In the genomic region with DNA sequence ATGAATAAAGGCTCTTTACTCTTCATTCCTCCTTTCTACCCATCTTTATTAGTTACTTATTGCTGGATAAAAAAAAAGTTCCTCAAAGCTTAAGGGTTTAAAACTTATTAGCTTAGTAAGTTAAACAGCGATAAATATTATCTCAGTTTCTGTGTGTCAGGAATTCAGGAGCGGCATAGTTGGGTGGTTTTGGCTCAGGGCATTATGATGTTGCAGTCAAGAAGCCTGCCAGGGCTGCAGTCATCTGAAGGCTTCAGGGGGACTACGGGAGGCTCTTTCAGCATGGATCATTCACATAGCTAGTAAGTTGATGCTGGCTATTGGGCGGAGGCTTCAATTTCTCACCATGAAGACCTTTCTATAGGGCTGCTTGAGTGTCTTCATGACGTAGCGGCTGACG, we compare ENCODE assay signal across 22 cellular contexts. TPM values are rescaled to one million over a fixed set of nuclear protein-coding genes. Genes with fewer than 3 reads are reported as not detected.
DNase-seq lines count a peak whose midpoint lies in the region; ATAC-seq, FAIRE-seq and TF ChIP-seq lines count a peak whose summit lies in the region.
"Had no signal": no experiment of that assay in that cellular context is flagged by ENCODE, and none has a peak within 500 bp of the region (broad histone marks: within the 10 kb centered on the region; RNA-seq: fewer than 3 reads in every experiment).

No MANE protein-coding gene starts in this region.

- H3K27ac Mint-ChIP-seq in Calu3 (ENCODE audit: unreplicated experiment) = peak overlapping the region; percentile 91

- H3K4me3 Mint-ChIP-seq in Calu3 (ENCODE audit: low read depth, unreplicated experiment) = peak overlapping the region; percentile 96

- peak overlapping the region; percentile 99 for H3K4me2 ChIP-seq in keratinocyte (ENCODE audit: control insufficient read depth, extremely low read depth, insufficient read depth, low read depth, low read length)

- H3K4me3 ChIP-seq in keratinocyte (ENCODE audit: control insufficient read depth in 2 of 3, extremely low read depth in 1 of 3, insufficient read depth in 2 of 3, low read depth in 1 of 3, low read length in 3 of 3) = no peak overlapping the region
- H3K4me3 ChIP-seq in stomach = peak overlapping the region in 3 of 4 donors; percentile 70 to 95 (median 95)
- H3K4me3 ChIP-seq: gastrocnemius medialis, GM12878, ovary had no signal

- H3K27ac ChIP-seq in VCaP = peak overlapping the region; percentile 90; the same call in 1 of the 2 replicates
- no peak overlapping the region for H3K27ac ChIP-seq in keratinocyte (ENCODE audit: control insufficient read depth, insufficient read depth, low read length)
- peak overlapping the region; percentile 7 to 97 (median 93) for H3K27ac ChIP-seq in stomach
- H3K27ac ChIP-seq: ovary had no signal

- dilution Hi-C loops in keratinocyte (cut with MboI; ENCODE audit: extremely low pct_ligation_motif_present, low sequenced_read_pairs) = loop anchor here (25.0 kb wide), 1 partner anchor 187 kb away; no protein-coding TSS in a partner anchor

- no peak for TF ChIP-seq EP300 in stomach (IDR thresholded peaks at IDR 0.05)

- peaks cover 2 to 10% of the 10 kb centered on the region in 2 experiments for H3K36me3 ChIP-seq in keratinocyte (ENCODE audit: control insufficient read depth in 2 of 2, extremely low read depth in 1 of 2, insufficient read depth in 2 of 2, low read length in 2 of 2)
- no peaks in the 10 kb centered on the region for H3K36me3 ChIP-seq in stomach
- H3K36me3 ChIP-seq: ovary had no signal

- H3K9me3 Mint-ChIP-seq in Calu3 (ENCODE audit: low read depth, unreplicated experiment) = no peaks in the 10 kb centered on the region
- H3K9me3 Mint-ChIP-seq: activated T-cell treated with anti-CD3 and anti-CD28 coated beads, Interleukin-2, amount 50 U/mL, for 4 hours; naive B cell had no signal

- peaks cover 29% of the 10 kb centered on the region for H3K4me1 Mint-ChIP-seq in Calu3 (ENCODE audit: low read depth, unreplicated experiment)

- H3K4me1 ChIP-seq in keratinocyte (ENCODE audit: control insufficient read depth, extremely low read depth, insufficient read depth, low read length) (peaks cover 35% of the 10 kb centered on the region), stomach (peaks cover 2 to 45% (median 35%) of the 10 kb centered on the region in 4 donors)

- H3K27me3 ChIP-seq in keratinocyte (ENCODE audit: control insufficient read depth, extremely low read depth, insufficient read depth, low read length) (no peaks in the 10 kb centered on the region), stomach (no peaks in the 10 kb centered on the region)
- H3K27me3 ChIP-seq: gastrocnemius medialis, ovary had no signal

- H3K27me3 Mint-ChIP-seq in Calu3 (ENCODE audit: unreplicated experiment) = no peaks in the 10 kb centered on the region

- TF ChIP-seq POLR2A in stomach (IDR thresholded peaks at IDR 0.05) = no peak

- TF ChIP-seq CTCF in Calu3 (IDR thresholded peaks at IDR 0.05; ENCODE audit: unreplicated experiment) = no peak
- no peak for TF ChIP-seq CTCF in VCaP (conservative IDR thresholded peaks at IDR 0.05)
- TF ChIP-seq CTCF in keratinocyte (optimal IDR thresholded peaks at IDR 0.05 in 1 of 3, IDR thresholded peaks at IDR 0.05 in 1 of 3, conservative IDR thresholded peaks at IDR 0.05 in 1 of 3; ENCODE audit: extremely low read depth in 1 of 3, insufficient read depth in 2 of 3, low read length in 3 of 3) = no peak
- TF ChIP-seq CTCF in stomach (IDR thresholded peaks at IDR 0.05) = no peak

- no peaks in the 10 kb centered on the region for H4K20me1 ChIP-seq in keratinocyte (ENCODE audit: control insufficient read depth, extremely low read depth, insufficient read depth, low read length)

- ATAC-seq in HG03432 (IDR thresholded peaks at IDR 0.05; ENCODE audit: unreplicated experiment) (no peak), GM18907 (IDR thresholded peaks at IDR 0.05; ENCODE audit: unreplicated experiment) (no peak)
- ATAC-seq: activated T-cell treated with anti-CD3 and anti-CD28 coated beads, Interleukin-2, amount 50 U/mL, for 4 hours; esophagus mucosa; gastrocnemius medialis; GM12878 had no signal

- peaks cover 40% of the 10 kb centered on the region for H3K36me3 Mint-ChIP-seq in Calu3 (ENCODE audit: insufficient read depth, unreplicated experiment)
- H3K36me3 Mint-ChIP-seq: naive B cell had no signal

- DNase-seq in Calu3 (no peak), keratinocyte (ENCODE audit: low read depth, low spot score) (no peak), stomach (peak; percentile 65)
- no peak for DNase-seq in activated effector memory CD4-positive, alpha-beta T cell treated with Interleukin-2 at 50 U/mL for 16 hours
- DNase-seq: activated CD4-positive, CD25-positive, alpha-beta regulatory T cell treated with anti-CD3 and anti-CD28 coated beads, Interleukin-2, amount 50 U/mL, for 72 hours; activated T-cell treated with anti-CD3 and anti-CD28 coated beads, Interleukin-2, amount 50 U/mL, for 4 hours; DMS79 treated with DMSO at 0.1 percent for 48 hours; effector CD8-positive, alpha-beta T cell; gastrocnemius medialis; naive B cell; NCI-H1092; NCI-H2029; NCI-H2227 treated with DMSO at 0.1 percent for 48 hours; NCI-H774; ovary; SHP77 treated with DMSO at 0.1 percent for 48 hours; stimulated activated CD8-positive, alpha-beta memory T cell treated with anti-CD3 and anti-CD28 coated beads, Interleukin-4, amount 100 ng/mL, for 48 hours had no signal

- H2AFZ ChIP-seq in keratinocyte (ENCODE audit: control insufficient read depth, low read length) = no peak overlapping the region

- no peak overlapping the region for H3K9ac ChIP-seq in keratinocyte (ENCODE audit: control insufficient read depth, extremely low read depth, insufficient read depth, low read length)

- WGBS in stomach, 5 donors = 46 to 82% (median 66%) methylated on average over 7 of the region's 7 CpGs

- intact Hi-C loops in Calu3 (cut with micrococcal nuclease; ENCODE audit: unreplicated experiment) (no loop called here), stomach (cut with DNase I; ENCODE audit: low total_unique reads) (loop anchor here (10.0 kb wide), 1 partner anchor 64 kb away; no protein-coding TSS in a partner anchor)

- H3K9me3 ChIP-seq in keratinocyte (ENCODE audit: control insufficient read depth, low read depth, low read length) = no peaks in the 10 kb centered on the region
- H3K9me3 ChIP-seq in stomach = no peaks in the 10 kb centered on the region
- H3K9me3 ChIP-seq: gastrocnemius medialis, ovary had no signal

- no TSS peak for BruUV-seq in Calu3 (replicated peaks; lab: Mats Ljungman, UMichigan)

- H3K9me1 ChIP-seq in keratinocyte (ENCODE audit: control insufficient read depth, extremely low read depth, insufficient read depth, low read length) = no peaks in the 10 kb centered on the region

- CTCF ChIA-PET in Calu3 (lab: Charles Lee) = no interaction called here

- no peak for FAIRE-seq in keratinocyte (lab: Jason Lieb, UNC)
- FAIRE-seq: GM12878 had no signal

- H3K79me2 ChIP-seq in keratinocyte (ENCODE audit: control insufficient read depth, insufficient read depth, low read length) = peaks cover 39% of the 10 kb centered on the region

RNA-seq across cellular contexts. Expression of a gene that starts 1.9 kb away (rescaled TPM):
- total RNA-seq in Calu3 (2022) = 105 and 127 TPM in 2 replicates
- 103 to 139 TPM (median 129 TPM) in 3 replicates for polyA plus RNA-seq in keratinocyte
- polyA plus RNA-seq in keratinocyte (2011; ENCODE audit: low read depth) = 76.2 TPM
- 71.7 and 167 TPM in 2 replicates for polyA plus RNA-seq in keratinocyte (2011; cell fraction: cytosol; rRNA removed)
- polyA plus RNA-seq in keratinocyte (2011; cell fraction: nucleus; rRNA removed) = 219 and 249 TPM in 2 replicates
- 65.5 and 113 TPM in 2 replicates for polyA plus RNA-seq in keratinocyte (2012; ENCODE audit: low replicate concordance)
- polyA minus RNA-seq in keratinocyte = 95.2 to 298 TPM (median 184 TPM) in 3 replicates
- polyA minus RNA-seq in keratinocyte (2011; cell fraction: cytosol; rRNA and poly(A)+ RNA removed) = 84.0 TPM
- 330 and 756 TPM in 2 replicates for polyA minus RNA-seq in keratinocyte (2011; cell fraction: nucleus; rRNA and poly(A)+ RNA removed)
- 100 to 1,000 TPM in 3 of 5 donors, 10 to 100 TPM in 2; 89.9 to 173 (median 147) TPM for total RNA-seq in stomach
- polyA plus RNA-seq in stomach = 10 to 100 TPM; 17.9 to 26.9 (median 23.7) TPM

Comparison
In these comparisons a context has a peak if more than half of its experiments do, and no peak if none do; other contexts are left out.
1. H3K4me3 ChIP-seq: peak in stomach (3 of 4); none in keratinocyte (0 of 3).